In genomic region chr9:120818595-120818994, GRCh38 we compare ENCODE assay signal across 1 cellular context.
TF ChIP-seq lines count a peak whose summit lies in the region.

No MANE protein-coding gene starts in this region.

TF ChIP-seq in HepG2, 621 proteins besides CTCF, POLR2A, EP300 and RAD21:
- TF ChIP-seq ARNT (IDR thresholded peaks at IDR 0.05) (no peak), PRDM15 (CRISPR knock-in tag; IDR thresholded peaks at IDR 0.05) (no peak)
- TF ChIP-seq, protein P1, sequence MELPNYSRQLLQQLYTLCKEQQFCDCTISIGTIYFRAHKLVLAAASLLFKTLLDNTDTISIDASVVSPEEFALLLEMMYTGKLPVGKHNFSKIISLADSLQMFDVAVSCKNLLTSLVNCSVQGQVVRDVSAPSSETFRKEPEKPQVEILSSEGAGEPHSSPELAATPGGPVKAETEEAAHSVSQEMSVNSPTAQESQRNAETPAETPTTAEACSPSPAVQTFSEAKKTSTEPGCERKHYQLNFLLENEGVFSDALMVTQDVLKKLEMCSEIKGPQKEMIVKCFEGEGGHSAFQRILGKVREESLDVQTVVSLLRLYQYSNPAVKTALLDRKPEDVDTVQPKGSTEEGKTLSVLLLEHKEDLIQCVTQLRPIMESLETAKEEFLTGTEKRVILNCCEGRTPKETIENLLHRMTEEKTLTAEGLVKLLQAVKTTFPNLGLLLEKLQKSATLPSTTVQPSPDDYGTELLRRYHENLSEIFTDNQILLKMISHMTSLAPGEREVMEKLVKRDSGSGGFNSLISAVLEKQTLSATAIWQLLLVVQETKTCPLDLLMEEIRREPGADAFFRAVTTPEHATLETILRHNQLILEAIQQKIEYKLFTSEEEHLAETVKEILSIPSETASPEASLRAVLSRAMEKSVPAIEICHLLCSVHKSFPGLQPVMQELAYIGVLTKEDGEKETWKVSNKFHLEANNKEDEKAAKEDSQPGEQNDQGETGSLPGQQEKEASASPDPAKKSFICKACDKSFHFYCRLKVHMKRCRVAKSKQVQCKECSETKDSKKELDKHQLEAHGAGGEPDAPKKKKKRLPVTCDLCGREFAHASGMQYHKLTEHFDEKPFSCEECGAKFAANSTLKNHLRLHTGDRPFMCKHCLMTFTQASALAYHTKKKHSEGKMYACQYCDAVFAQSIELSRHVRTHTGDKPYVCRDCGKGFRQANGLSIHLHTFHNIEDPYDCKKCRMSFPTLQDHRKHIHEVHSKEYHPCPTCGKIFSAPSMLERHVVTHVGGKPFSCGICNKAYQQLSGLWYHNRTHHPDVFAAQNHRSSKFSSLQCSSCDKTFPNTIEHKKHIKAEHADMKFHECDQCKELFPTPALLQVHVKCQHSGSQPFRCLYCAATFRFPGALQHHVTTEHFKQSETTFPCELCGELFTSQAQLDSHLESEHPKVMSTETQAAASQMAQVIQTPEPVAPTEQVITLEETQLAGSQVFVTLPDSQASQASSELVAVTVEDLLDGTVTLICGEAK (IDR thresholded peaks at IDR 0.05): peak; percentile 53; the same call in 1 of the 2 replicates
- TF ChIP-seq, protein P1 (CRISPR knock-in tag; IDR thresholded peaks at IDR 0.05): no peak
